In genomic region chr12:52126050-52126604, GRCh38 we compare ENCODE assay signal across 16 cellular contexts. TPM values are rescaled to one million over a fixed set of nuclear protein-coding genes. Genes with fewer than 3 reads are reported as not detected.
DNase-seq lines count a peak whose midpoint lies in the region; ATAC-seq and TF ChIP-seq lines count a peak whose summit lies in the region.
"Had no signal": no experiment of that assay in that cellular context is flagged by ENCODE, and none has a peak within 500 bp of the region (broad histone marks: within the 10 kb centered on the region; RNA-seq: fewer than 3 reads in every experiment).

No MANE protein-coding gene starts in this region.

- 13% methylated on average over 1 of the region's 2 CpGs for WGBS in SK-N-SH (ENCODE audit: low lambda C conversion rate)

- no peak for TF ChIP-seq CTCF in SK-N-SH (IDR thresholded peaks at IDR 0.05)
- TF ChIP-seq CTCF in VCaP (conservative IDR thresholded peaks at IDR 0.05), result no peak
- no peak for TF ChIP-seq CTCF in thoracic aorta (IDR thresholded peaks at IDR 0.05)

- ATAC-seq in SK-N-SH treated with all-trans-retinoic acid at 6 μM for 48 hours (no peak), thoracic aorta (ENCODE audit: insufficient number of reproducible peaks, low FRiP score, low read depth) (no peak), GM21619 (IDR thresholded peaks at IDR 0.05; ENCODE audit: unreplicated experiment) (no peak)
- ATAC-seq: A549 had no signal

- no peaks in the 10 kb centered on the region for H4K20me1 ChIP-seq in SK-N-SH (ENCODE audit: insufficient read depth)

- H3K4me3 ChIP-seq in SK-N-SH (ENCODE audit: low read depth in 2 of 2, low read length in 1 of 2) (no peak overlapping the region), thoracic aorta (no peak overlapping the region)
- H3K4me3 ChIP-seq: A549, colonic mucosa, HAP-1 had no signal

- H3K4me1 ChIP-seq in SK-N-SH (ENCODE audit: control insufficient read depth in 1 of 2, insufficient read depth in 2 of 2, low read depth in 1 of 2, low read length in 1 of 2) (peaks cover 0 to 26% of the 10 kb centered on the region in 2 experiments; a peak in 1 of 4 replicates), thoracic aorta (ENCODE audit: control insufficient read depth in 1 of 2, low read depth in 2 of 2) (no peaks in the 10 kb centered on the region)
- H3K4me1 ChIP-seq: A549, colonic mucosa had no signal

- H3K79me2 ChIP-seq in SK-N-SH (ENCODE audit: insufficient read depth), result no peaks in the 10 kb centered on the region

- no peak overlapping the region for H3K4me2 ChIP-seq in SK-N-SH
- H3K4me2 ChIP-seq: A549, KMS-11 had no signal

- H3F3A ChIP-seq in SK-N-SH (replicated peaks; ENCODE audit: insufficient read depth), result peaks cover 4% of the 10 kb centered on the region

- H2AFZ ChIP-seq in SK-N-SH (ENCODE audit: low read depth), result no peak overlapping the region

- no peak overlapping the region for H3K9ac ChIP-seq in SK-N-SH
- H3K9ac ChIP-seq: KMS-11 had no signal

- TF ChIP-seq RAD21 in SK-N-SH (IDR thresholded peaks at IDR 0.05; ENCODE audit: low read length), result no peak

- TF ChIP-seq EP300 in SK-N-SH (IDR thresholded peaks at IDR 0.05; ENCODE audit: borderline replicate concordance in 1 of 2, low read depth in 1 of 2, low read length in 1 of 2), result no peak

- peak overlapping the region in 1 of 2 experiments; percentile 14; a peak in 1 of 4 replicates for H3K27ac ChIP-seq in SK-N-SH (ENCODE audit: low read depth in 2 of 2, low read length in 1 of 2)
- H3K27ac ChIP-seq in VCaP, result peak overlapping the region; percentile 100
- H3K27ac ChIP-seq in thoracic aorta, result peak overlapping the region; percentile 30 to 37
- H3K27ac ChIP-seq: A549, colonic mucosa, KMS-11 had no signal

- H3K9me3 ChIP-seq in SK-N-SH (no peaks in the 10 kb centered on the region), thoracic aorta (no peaks in the 10 kb centered on the region)
- H3K9me3 ChIP-seq: A549, colonic mucosa, HAP-1 had no signal

- H3K27me3 ChIP-seq in SK-N-SH (ENCODE audit: insufficient read depth) (no peaks in the 10 kb centered on the region; the same call in 1 of the 2 replicates), thoracic aorta (replicated peaks; ENCODE audit: insufficient read depth) (no peaks in the 10 kb centered on the region)
- H3K27me3 ChIP-seq: colonic mucosa had no signal

- H3K9me2 ChIP-seq in SK-N-SH, result no peaks in the 10 kb centered on the region

- CTCF ChIA-PET in SK-N-SH (lab: Yijun Ruan, JAX), result interaction anchor here (0.6 to 13.5 kb wide), 3 partner anchors 23 to 102 kb away, joined by 3 to 247 read pairs (median 3); no protein-coding TSS in a partner anchor

- POLR2A ChIA-PET in SK-N-SH (lab: Yijun Ruan, JAX), result no interaction called here

- H3K36me3 ChIP-seq in SK-N-SH (replicated peaks in 1 of 2; ENCODE audit: control insufficient read depth in 1 of 2, insufficient read depth in 2 of 2, low read length in 1 of 2) (no peaks in the 10 kb centered on the region), thoracic aorta (no peaks in the 10 kb centered on the region)
- H3K36me3 ChIP-seq: colonic mucosa, HAP-1 had no signal

- DNase-seq in SK-N-SH, result peak; percentile 28
- peak; percentile 74 for DNase-seq in islet precursor cell
- DNase-seq in thoracic aorta (ENCODE audit: low spot score), result no peak
- no peak for DNase-seq in GOT3 (lab: John Stamatoyannopoulos, UW)
- no peak for DNase-seq in NCI-H774 (lab: John Stamatoyannopoulos, UW)
- DNase-seq: activated CD4-positive, alpha-beta T cell treated with anti-CD3 and anti-CD28 coated beads, Interleukin-2, amount 50 U/mL, for 1 hour; activated naive CD4-positive, alpha-beta T cell treated with anti-CD3 and anti-CD28 coated beads, Interleukin-2, amount 50 U/mL, for 16 hours; colonic mucosa; mammary epithelial cell; T-helper 1 cell had no signal

TF ChIP-seq in SK-N-SH, 30 proteins besides CTCF, POLR2A, EP300 and RAD21:
- TF ChIP-seq POLR2AphosphoS5 (IDR thresholded peaks at IDR 0.05; ENCODE audit: low read depth, low read length), result no peak

TF ChIP-seq in SK-N-SH treated with all-trans-retinoic acid at 6 μM for 48 hours, 23 proteins besides CTCF, POLR2A, EP300 and RAD21:
- TF ChIP-seq CREB5 (CRISPR knock-in tag; IDR thresholded peaks at IDR 0.05; ENCODE audit: low read depth) (no peak), ZFP30 (CRISPR knock-in tag; IDR thresholded peaks at IDR 0.05) (no peak), TOX (CRISPR knock-in tag; IDR thresholded peaks at IDR 0.05; ENCODE audit: borderline replicate concordance) (no peak), ZFP3 (CRISPR knock-in tag; IDR thresholded peaks at IDR 0.05) (no peak), ARNTL (CRISPR knock-in tag; IDR thresholded peaks at IDR 0.05; ENCODE audit: borderline replicate concordance, low read depth) (no peak), ESRRG (CRISPR knock-in tag; IDR thresholded peaks at IDR 0.05) (no peak), ZNF565 (CRISPR knock-in tag; conservative IDR thresholded peaks at IDR 0.05; ENCODE audit: low read depth) (no peak), PATZ1 (CRISPR knock-in tag; IDR thresholded peaks at IDR 0.05; ENCODE audit: borderline replicate concordance) (no peak), CSDC2 (CRISPR knock-in tag; IDR thresholded peaks at IDR 0.05) (no peak), GLIS3 (CRISPR knock-in tag; IDR thresholded peaks at IDR 0.05) (no peak), CSRNP3 (CRISPR knock-in tag; IDR thresholded peaks at IDR 0.05) (no peak), SNAI2 (CRISPR knock-in tag; IDR thresholded peaks at IDR 0.05) (no peak), BACH2 (CRISPR knock-in tag; IDR thresholded peaks at IDR 0.05; ENCODE audit: borderline replicate concordance) (no peak), OSR1 (CRISPR knock-in tag; IDR thresholded peaks at IDR 0.05) (no peak), ZNF70 (CRISPR knock-in tag; IDR thresholded peaks at IDR 0.05) (no peak)

RNA-seq across cellular contexts. Expression of gene SMIM41, which starts 46.6 kb away (rescaled TPM):
- not detected in 2 replicates for polyA plus RNA-seq in SK-N-SH (2012; rRNA removed)
- polyA plus RNA-seq in SK-N-SH (2012; cell fraction: cytosol; rRNA removed), result 0.04 TPM in 1 of 2 replicates, not detected in the other
- polyA plus RNA-seq in SK-N-SH (2012; cell fraction: nucleus; rRNA removed), result 0.06 TPM in 1 of 2 replicates, not detected in the other
- 1 to 10 TPM in 1 of 2 donors, not detected in 1; 1.8 TPM for total RNA-seq in thoracic aorta
- polyA plus RNA-seq: A549, mammary epithelial cell had no signal

RNA-seq across cellular contexts. Expression of gene ATG101, which starts 56.3 kb away (rescaled TPM):
- 160 and 170 TPM in 2 replicates for polyA plus RNA-seq in SK-N-SH (2012; rRNA removed)
- 109 and 133 TPM in 2 replicates for polyA plus RNA-seq in SK-N-SH (2012; cell fraction: cytosol; rRNA removed)
- polyA plus RNA-seq in SK-N-SH (2012; cell fraction: nucleus; rRNA removed), result 170 and 184 TPM in 2 replicates
- total RNA-seq in thoracic aorta, result 10 to 100 TPM; 43.0 to 46.6 TPM

Comparison
In these comparisons a context has a peak if more than half of its experiments do, and no peak if none do; other contexts are left out.
1. DNase-seq: peak in SK-N-SH (single experiment) and islet precursor cell (single experiment); none in thoracic aorta (single experiment), GOT3 (single experiment) and NCI-H774 (single experiment).